In genomic region chrX:151988706-151989299, GRCh38 we compare ENCODE assay signal across 25 cellular contexts. TPM values are rescaled to one million over a fixed set of nuclear protein-coding genes. Genes with fewer than 3 reads are reported as not detected.
"Had no signal": no experiment of that assay in that cellular context is flagged by ENCODE, and none has a peak within 500 bp of the region (broad histone marks: within the 10 kb centered on the region; RNA-seq: fewer than 3 reads in every experiment).

No MANE protein-coding gene starts in this region.

- H3K27ac ChIP-seq: dorsolateral prefrontal cortex, esophagus muscularis mucosa, neutrophil, pancreas, right atrium auricular region, suprapubic skin, transverse colon, vagina had no signal

- H3K36me3 ChIP-seq: esophagus muscularis mucosa, neutrophil, pancreas, right atrium auricular region, suprapubic skin, transverse colon, vagina had no signal

- H3K4me3 ChIP-seq: dorsolateral prefrontal cortex, esophagus muscularis mucosa, pancreas, right atrium auricular region, smooth muscle cell, suprapubic skin, transverse colon, vagina had no signal

- DNase-seq: cerebellar nuclear complex; dorsolateral prefrontal cortex; effector CD4-positive, alpha-beta T cell; mesenchymal stem cell; midbrain; pancreas; stimulated activated CD4-positive, alpha-beta T cell treated with anti-CD3 and anti-CD28 coated beads, Interleukin-12 subunit alpha, Interleukin-12 subunit beta, amount 100 ng/mL, for 4 hours; stimulated activated CD4-positive, alpha-beta T cell treated with anti-CD3 and anti-CD28 coated beads, Interleukin-1b, Interleukin-23, amount 100 ng/mL, for 48 hours; stimulated activated CD4-positive, alpha-beta T cell treated with anti-CD3 and anti-CD28 coated beads, Interleukin-4, amount 100 ng/mL, for 1 hour; stimulated activated CD8-positive, alpha-beta memory T cell treated with anti-CD3 and anti-CD28 coated beads, Interleukin-4, amount 100 ng/mL, for 48 hours; stimulated activated naive CD4-positive, alpha-beta T cell; stimulated activated naive CD8-positive, alpha-beta T cell treated with anti-CD3 and anti-CD28 coated beads, Interleukin-15, amount 100 ng/mL, for 72 hours; transverse colon had no signal

- H3K9me3 ChIP-seq: esophagus muscularis mucosa, neutrophil, pancreas, right atrium auricular region, suprapubic skin, transverse colon, vagina had no signal

- H3K27me3 ChIP-seq: esophagus muscularis mucosa, neutrophil, right atrium auricular region, suprapubic skin, transverse colon, vagina had no signal

- H3K4me1 ChIP-seq: esophagus muscularis mucosa, pancreas, right atrium auricular region had no signal

- H3K4me2 ChIP-seq: smooth muscle cell had no signal

- FAIRE-seq: colon, frontal cortex, keratinocyte, pancreas had no signal

- ATAC-seq: left lobe of liver; natural killer cell treated with Interleukin-12 subunit alpha and Interleukin-12 subunit beta and Interleukin-15 and Interleukin-18, amount 100 ng/mL, for 72 hours; pancreas; sciatic nerve; stimulated activated naive CD8-positive, alpha-beta T cell treated with anti-CD3 and anti-CD28 coated beads, Interleukin-15, amount 100 ng/mL, for 72 hours had no signal

RNA-seq across cellular contexts. Expression of gene GABRE, which starts 14.3 kb away (rescaled TPM):
- total RNA-seq: natural killer cell treated with Interleukin-12 subunit alpha and Interleukin-12 subunit beta and Interleukin-15 and Interleukin-18, amount 100 ng/mL, for 72 hours had no signal
